ENCODE assay signal across 8 cellular contexts in genomic region chr16:85056211-85056748, GRCh38. TPM values are rescaled to one million over a fixed set of nuclear protein-coding genes. Genes with fewer than 3 reads are reported as not detected.
A peak's percentile ranks its signal among the peaks of the same experiment; 100 is the strongest.
DNase-seq lines count a peak whose midpoint lies in the region; ATAC-seq and TF ChIP-seq lines count a peak whose summit lies in the region.

No MANE protein-coding gene starts in this region.

- H3K4me3 ChIP-seq in thoracic aorta, result peak overlapping the region; percentile 40

- peak overlapping the region; percentile 91 for H3K27ac Mint-ChIP-seq in activated CD8-positive, alpha-beta memory T cell treated with anti-CD3 and anti-CD28 coated beads, Interleukin-2, amount 10 ng/mL, durations not matched to agents 7 days and 5 days
- peak overlapping the region; percentile 98 for H3K27ac Mint-ChIP-seq in activated naive CD8-positive, alpha-beta T cell treated with anti-CD3 and anti-CD28 coated beads, Interleukin-2, amount 10 ng/mL, durations not matched to agents 7 days and 5 days

- DNase-seq in activated CD8-positive, alpha-beta memory T cell treated with anti-CD3 and anti-CD28 coated beads, Interleukin-2, amount 10 ng/mL, durations not matched to agents 7 days and 5 days, result no peak
- no peak for DNase-seq in activated CD8-positive, alpha-beta memory T cell treated with anti-CD3 and anti-CD28 coated beads, Interleukin-2, amount 50 U/mL, for 48 hours
- DNase-seq in activated naive CD8-positive, alpha-beta T cell treated with anti-CD3 and anti-CD28 coated beads, Interleukin-2, amount 10 ng/mL, durations not matched to agents 7 days and 5 days, result no peak
- DNase-seq in islet precursor cell (peak; percentile 68), thoracic aorta (ENCODE audit: low spot score) (no peak), NCI-H146 treated with DMSO at 0.1 percent for 48 hours (lab: John Stamatoyannopoulos, UW; ENCODE audit: unreplicated experiment) (no peak), T1000 (lab: John Stamatoyannopoulos, UW) (no peak)

- peak overlapping the region in 1 of 2 donors; percentile 8 for H3K27ac ChIP-seq in thoracic aorta

- H3K36me3 ChIP-seq in thoracic aorta, result no peaks in the 10 kb centered on the region

- peaks cover 33% of the 10 kb centered on the region for H3K4me1 Mint-ChIP-seq in activated CD8-positive, alpha-beta memory T cell treated with anti-CD3 and anti-CD28 coated beads, Interleukin-2, amount 10 ng/mL, durations not matched to agents 7 days and 5 days
- H3K4me1 Mint-ChIP-seq in activated naive CD8-positive, alpha-beta T cell treated with anti-CD3 and anti-CD28 coated beads, Interleukin-2, amount 10 ng/mL, durations not matched to agents 7 days and 5 days, result peaks cover 32% of the 10 kb centered on the region

- peaks cover 4% of the 10 kb centered on the region for H3K36me3 Mint-ChIP-seq in activated CD8-positive, alpha-beta memory T cell treated with anti-CD3 and anti-CD28 coated beads, Interleukin-2, amount 10 ng/mL, durations not matched to agents 7 days and 5 days
- H3K36me3 Mint-ChIP-seq in activated naive CD8-positive, alpha-beta T cell treated with anti-CD3 and anti-CD28 coated beads, Interleukin-2, amount 10 ng/mL, durations not matched to agents 7 days and 5 days, result no peaks in the 10 kb centered on the region

- H3K9me3 ChIP-seq in thoracic aorta, result no peaks in the 10 kb centered on the region

- peak overlapping the region; percentile 57 for H3K4me3 Mint-ChIP-seq in activated CD8-positive, alpha-beta memory T cell treated with anti-CD3 and anti-CD28 coated beads, Interleukin-2, amount 10 ng/mL, durations not matched to agents 7 days and 5 days
- H3K4me3 Mint-ChIP-seq in activated naive CD8-positive, alpha-beta T cell treated with anti-CD3 and anti-CD28 coated beads, Interleukin-2, amount 10 ng/mL, durations not matched to agents 7 days and 5 days, result peak overlapping the region; percentile 82

- H3K4me1 ChIP-seq in thoracic aorta (ENCODE audit: control insufficient read depth in 1 of 2, low read depth in 2 of 2), result peaks cover 10 to 18% of the 10 kb centered on the region in 2 donors

- CTCF ChIA-PET in activated CD8-positive, alpha-beta memory T cell treated with anti-CD3 and anti-CD28 coated beads, Interleukin-2, amount 10 ng/mL, durations not matched to agents 7 days and 5 days (lab: Charles Lee), result interaction anchor here (0.9 to 3.3 kb wide), 8 partner anchors 20 to 197 kb away, joined by 3 to 18 read pairs (median 6); partner anchors contain the start of genes KIAA0513 and ZDHHC7

- H3K27me3 ChIP-seq in thoracic aorta (replicated peaks; ENCODE audit: insufficient read depth), result no peaks in the 10 kb centered on the region

- no peak for ATAC-seq in activated CD8-positive, alpha-beta memory T cell treated with anti-CD3 and anti-CD28 coated beads, Interleukin-2, amount 10 ng/mL, durations not matched to agents 7 days and 5 days
- no peak for ATAC-seq in activated naive CD8-positive, alpha-beta T cell treated with anti-CD3 and anti-CD28 coated beads, Interleukin-2, amount 10 ng/mL, durations not matched to agents 7 days and 5 days (ENCODE audit: low read depth)
- ATAC-seq in thoracic aorta (ENCODE audit: insufficient number of reproducible peaks, low FRiP score, low read depth), result no peak
- ATAC-seq in HG03432 (IDR thresholded peaks at IDR 0.05; ENCODE audit: unreplicated experiment), result no peak

- POLR2A ChIA-PET in activated naive CD8-positive, alpha-beta T cell treated with anti-CD3 and anti-CD28 coated beads, Interleukin-2, amount 10 ng/mL, durations not matched to agents 7 days and 5 days (lab: Charles Lee), result interaction anchor here (1.0 to 2.7 kb wide), 6 partner anchors 9 to 55 kb away, joined by 3 to 34 read pairs (median 12); partner anchors contain the start of genes KIAA0513 and ZDHHC7

- peak; percentile 10 for TF ChIP-seq CTCF in thoracic aorta (IDR thresholded peaks at IDR 0.05)

- H3K9me3 Mint-ChIP-seq in activated CD8-positive, alpha-beta memory T cell treated with anti-CD3 and anti-CD28 coated beads, Interleukin-2, amount 10 ng/mL, durations not matched to agents 7 days and 5 days (ENCODE audit: low read depth), result no peaks in the 10 kb centered on the region
- no peaks in the 10 kb centered on the region for H3K9me3 Mint-ChIP-seq in activated naive CD8-positive, alpha-beta T cell treated with anti-CD3 and anti-CD28 coated beads, Interleukin-2, amount 10 ng/mL, durations not matched to agents 7 days and 5 days

- no peaks in the 10 kb centered on the region for H3K27me3 Mint-ChIP-seq in activated CD8-positive, alpha-beta memory T cell treated with anti-CD3 and anti-CD28 coated beads, Interleukin-2, amount 10 ng/mL, durations not matched to agents 7 days and 5 days
- H3K27me3 Mint-ChIP-seq in activated naive CD8-positive, alpha-beta T cell treated with anti-CD3 and anti-CD28 coated beads, Interleukin-2, amount 10 ng/mL, durations not matched to agents 7 days and 5 days, result no peaks in the 10 kb centered on the region

RNA-seq across cellular contexts. Expression of gene KIAA0513, which starts 28.7 kb away (rescaled TPM):
- total RNA-seq in activated CD8-positive, alpha-beta memory T cell treated with anti-CD3 and anti-CD28 coated beads, Interleukin-2, amount 10 ng/mL, durations not matched to agents 7 days and 5 days, result 1 to 10 TPM; 7.9 to 9.6 TPM
- total RNA-seq in activated naive CD8-positive, alpha-beta T cell treated with anti-CD3 and anti-CD28 coated beads, Interleukin-2, amount 10 ng/mL, durations not matched to agents 7 days and 5 days, result 10 to 100 TPM; 11.6 to 13.9 TPM
- total RNA-seq in thoracic aorta, result 10 to 100 TPM; 13.4 to 50.1 TPM

RNA-seq across cellular contexts. Expression of gene ZDHHC7, which starts 44.9 kb away (rescaled TPM):
- total RNA-seq in activated CD8-positive, alpha-beta memory T cell treated with anti-CD3 and anti-CD28 coated beads, Interleukin-2, amount 10 ng/mL, durations not matched to agents 7 days and 5 days, result 10 to 100 TPM; 22.3 to 27.1 TPM
- total RNA-seq in activated naive CD8-positive, alpha-beta T cell treated with anti-CD3 and anti-CD28 coated beads, Interleukin-2, amount 10 ng/mL, durations not matched to agents 7 days and 5 days, result 10 to 100 TPM; 30.5 to 33.7 TPM
- 10 to 100 TPM; 63.7 to 80.8 TPM for total RNA-seq in thoracic aorta

RNA-seq across cellular contexts. Expression of gene CIBAR2, which starts 56.0 kb away (rescaled TPM):
- total RNA-seq in activated CD8-positive, alpha-beta memory T cell treated with anti-CD3 and anti-CD28 coated beads, Interleukin-2, amount 10 ng/mL, durations not matched to agents 7 days and 5 days, result not detected
- not detected for total RNA-seq in activated naive CD8-positive, alpha-beta T cell treated with anti-CD3 and anti-CD28 coated beads, Interleukin-2, amount 10 ng/mL, durations not matched to agents 7 days and 5 days
- total RNA-seq in thoracic aorta, result not detected
